Comparison of ENCODE assay signal across 1 cellular context in the genomic region with DNA sequence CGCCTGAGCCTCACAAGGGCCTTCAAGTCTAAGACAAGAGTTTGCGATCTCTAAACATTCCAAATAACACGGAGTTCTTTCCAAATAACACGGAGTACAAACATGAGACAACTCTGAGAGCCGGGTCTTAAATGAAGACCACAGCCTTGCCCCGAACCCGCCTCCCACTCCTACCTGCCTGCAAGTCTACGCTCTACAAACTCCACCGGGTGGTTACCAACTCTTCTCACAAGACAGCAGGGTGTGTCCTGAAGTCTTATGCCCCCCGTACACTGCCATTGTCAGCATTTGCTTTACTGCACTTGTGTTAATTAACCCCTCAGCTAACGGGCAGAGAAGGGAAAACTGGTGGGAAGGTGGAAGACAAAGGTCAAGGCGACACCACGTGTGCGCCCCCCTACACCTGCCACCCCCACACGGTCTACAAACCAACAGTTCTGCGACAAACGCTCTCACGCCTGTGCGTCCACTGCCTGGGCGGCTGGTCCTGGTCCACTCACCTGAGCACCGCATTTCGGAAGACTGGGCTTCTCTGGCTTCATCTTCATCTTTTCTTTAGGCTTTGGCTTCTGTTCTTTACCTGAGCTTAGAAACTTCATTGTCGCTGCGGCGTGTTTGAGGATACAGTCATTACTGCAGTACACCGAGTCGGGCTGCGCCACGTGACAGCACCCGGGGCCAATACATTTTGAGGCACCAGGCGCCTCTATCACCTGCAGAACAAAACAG.
TF ChIP-seq lines count a peak whose summit lies in the region.

No MANE protein-coding gene starts in this region.

TF ChIP-seq in H1, 55 proteins besides CTCF, POLR2A, EP300 and RAD21:
- TF ChIP-seq MAX (IDR thresholded peaks at IDR 0.05) (no peak), POLR2AphosphoS5 (IDR thresholded peaks at IDR 0.05; ENCODE audit: low read depth, low read length) (peak; percentile 10; the same call in 1 of the 2 replicates)
